8 cellular contexts compared by ENCODE assay signal in genomic region chr5:43065384-43066230, GRCh38. TPM values are rescaled to one million over a fixed set of nuclear protein-coding genes. Genes with fewer than 3 reads are reported as not detected.
DNase-seq lines count a peak whose midpoint lies in the region; ATAC-seq and TF ChIP-seq lines count a peak whose summit lies in the region.

No MANE protein-coding gene starts in this region.

- peak; percentile 80 for DNase-seq in OCI-M1 (lab: John Stamatoyannopoulos, UW)
- peak; percentile 86 for DNase-seq in activated effector memory CD4-positive, alpha-beta T cell treated with anti-CD3 and anti-CD28 coated beads, Interleukin-2, amount 50 U/mL, for 16 hours
- peak; percentile 68 for DNase-seq in foreskin melanocyte
- DNase-seq in transverse colon, result peak; percentile 62

- no peak for TF ChIP-seq EP300 in transverse colon (IDR thresholded peaks at IDR 0.05; ENCODE audit: low read depth)

- H3K36me3 ChIP-seq in neutrophil, result peaks cover 1% of the 10 kb centered on the region
- peaks cover 0 to 4% (median 0%) of the 10 kb centered on the region in 4 donors for H3K36me3 ChIP-seq in transverse colon

- peak overlapping the region; percentile 98 for H3K27ac ChIP-seq in neutrophil
- H3K27ac ChIP-seq in transverse colon, result peak overlapping the region; percentile 95 to 100 (median 98)

- in situ Hi-C loops in transverse colon (cut with MboI; ENCODE audit: low pct_ligation_motif_present in 1 of 4, low pct_unique_long_range_greater_than_20kb in 1 of 4, low sequenced_read_pairs in 3 of 4), result loop anchor here in 1 of 4 donors (25.0 kb wide), 1 partner anchor 422 kb away; the partner anchor contains the start of gene TMEM267

- intact Hi-C loops in transverse colon (cut with DNase I; ENCODE audit: low total_unique reads), result no loop called here

- TF ChIP-seq CTCF in neutrophil (IDR thresholded peaks at IDR 0.05) (no peak), transverse colon (IDR thresholded peaks at IDR 0.05) (no peak)

- no peak for TF ChIP-seq POLR2A in transverse colon (IDR thresholded peaks at IDR 0.05)

- no peaks in the 10 kb centered on the region for H3K9me3 ChIP-seq in neutrophil
- no peaks in the 10 kb centered on the region for H3K9me3 ChIP-seq in transverse colon

- 1 to 2% methylated on average over 29 to 36 of the region's 36 CpGs for WGBS in transverse colon (ENCODE audit: low coverage in 1 of 2), 2 donors

- H3K4me1 ChIP-seq in neutrophil (ENCODE audit: control insufficient read depth in 1 of 2, insufficient read depth in 1 of 2, low read depth in 1 of 2, low read length in 1 of 2) (peaks cover 36 to 41% of the 10 kb centered on the region in 2 experiments), transverse colon (peaks cover 15 to 41% (median 26%) of the 10 kb centered on the region in 4 donors)

- H3K27me3 ChIP-seq in neutrophil (no peaks in the 10 kb centered on the region), transverse colon (no peaks in the 10 kb centered on the region)

- ATAC-seq in GM18502 (IDR thresholded peaks at IDR 0.05; ENCODE audit: poor library complexity, unreplicated experiment) (peak; percentile 18), HG03045 (IDR thresholded peaks at IDR 0.05; ENCODE audit: unreplicated experiment) (peak; percentile 15), HG02973 (IDR thresholded peaks at IDR 0.05; ENCODE audit: unreplicated experiment) (no peak)

- peak overlapping the region; percentile 65 to 79 for H3K4me3 ChIP-seq in neutrophil (ENCODE audit: low read depth in 1 of 2, low read length in 1 of 2)
- H3K4me3 ChIP-seq in transverse colon, result peak overlapping the region; percentile 57 to 86 (median 76)

RNA-seq across cellular contexts. Expression of gene ANXA2R, which starts 25.5 kb away (rescaled TPM):
- total RNA-seq in transverse colon, result 1 to 10 TPM in 2 of 4 donors, under 1 TPM in 2; 0.75 to 4.4 (median 2.0) TPM

RNA-seq across cellular contexts. Expression of gene ZNF131, which starts 55.1 kb away (rescaled TPM):
- total RNA-seq in transverse colon, result 10 to 100 TPM in 3 of 4 donors, 1 to 10 TPM in 1; 9.8 to 37.6 (median 25.0) TPM
